2 cellular contexts compared by ENCODE assay signal in genomic region chr2:110876167-110876999, GRCh38.
TF ChIP-seq lines count a peak whose summit lies in the region.

No MANE protein-coding gene starts in this region.

TF ChIP-seq in SK-N-SH, 30 proteins besides CTCF, POLR2A, EP300 and RAD21 (continued from another document):
- TF ChIP-seq SMC3 (IDR thresholded peaks at IDR 0.05; ENCODE audit: low read depth, low read length) (no peak), REST (IDR thresholded peaks at IDR 0.05; ENCODE audit: low read depth, low read length) (no peak)

TF ChIP-seq in SK-N-SH treated with all-trans-retinoic acid at 6 μM for 48 hours, 23 proteins besides CTCF, POLR2A, EP300 and RAD21 (continued from another document):
- TF ChIP-seq TSHZ2 (CRISPR knock-in tag; IDR thresholded peaks at IDR 0.05) (no peak), ZFP3 (CRISPR knock-in tag; IDR thresholded peaks at IDR 0.05) (no peak), ZNF70 (CRISPR knock-in tag; IDR thresholded peaks at IDR 0.05) (no peak), SNAI2 (CRISPR knock-in tag; IDR thresholded peaks at IDR 0.05) (no peak), ZNF565 (CRISPR knock-in tag; conservative IDR thresholded peaks at IDR 0.05; ENCODE audit: low read depth) (no peak), PPARA (CRISPR knock-in tag; IDR thresholded peaks at IDR 0.05; ENCODE audit: borderline replicate concordance) (no peak), TCF4 (CRISPR knock-in tag; IDR thresholded peaks at IDR 0.05; ENCODE audit: borderline replicate concordance) (no peak), ESRRG (CRISPR knock-in tag; IDR thresholded peaks at IDR 0.05) (no peak), CREB5 (CRISPR knock-in tag; IDR thresholded peaks at IDR 0.05; ENCODE audit: low read depth) (no peak), ZFP30 (CRISPR knock-in tag; IDR thresholded peaks at IDR 0.05) (no peak), ZNF8 (CRISPR knock-in tag; IDR thresholded peaks at IDR 0.05) (no peak)
